ENCODE assay signal across 1 cellular context in genomic region chr11:88337342-88338222, GRCh38.
TF ChIP-seq lines count a peak whose summit lies in the region.

Gene CTSC, minus strand, starts transcription at chr11:88337736. Its CDS starts 64 bp downstream, at chr11:88337672.

TF ChIP-seq in K562, 482 proteins besides CTCF, POLR2A, EP300 and RAD21 (continued from another document and continues in another):
- TF ChIP-seq PKNOX1 (IDR thresholded peaks at IDR 0.05), result no peak
- TF ChIP-seq EHMT2 (IDR thresholded peaks at IDR 0.05), result no peak
- no peak for TF ChIP-seq ZNF76 (CRISPR knock-in tag; IDR thresholded peaks at IDR 0.05; ENCODE audit: borderline replicate concordance)
- no peak for TF ChIP-seq DPF2 (IDR thresholded peaks at IDR 0.05)
- TF ChIP-seq TEAD1 (CRISPR knock-in tag; IDR thresholded peaks at IDR 0.05), result no peak; a peak in 1 of 4 replicates
- TF ChIP-seq TRIM25 (IDR thresholded peaks at IDR 0.05; ENCODE audit: borderline replicate concordance), result no peak
- TF ChIP-seq POLR2AphosphoS5 (IDR thresholded peaks at IDR 0.05; ENCODE audit: control insufficient read depth, insufficient read depth, low read depth, low read length), result peak; percentile 95
- TF ChIP-seq BRF1 (IDR thresholded peaks at IDR 0.05; ENCODE audit: borderline replicate concordance, extremely low read depth, insufficient read length), result no peak
- no peak for TF ChIP-seq THAP7 (CRISPR knock-in tag; IDR thresholded peaks at IDR 0.05)
- peak; percentile 48; the same call in 1 of the 2 replicates for TF ChIP-seq PREB (CRISPR knock-in tag; IDR thresholded peaks at IDR 0.05)
- no peak for TF ChIP-seq BMI1 (IDR thresholded peaks at IDR 0.05; ENCODE audit: low read length)
- TF ChIP-seq ZNF311 (CRISPR knock-in tag; IDR thresholded peaks at IDR 0.05), result no peak
- no peak for TF ChIP-seq ZNF764 (CRISPR knock-in tag; IDR thresholded peaks at IDR 0.05; ENCODE audit: low read depth)
- TF ChIP-seq CREBBP (IDR thresholded peaks at IDR 0.05; ENCODE audit: low read depth, low read length), result no peak
- no peak for TF ChIP-seq ZBTB26 (CRISPR knock-in tag; IDR thresholded peaks at IDR 0.05)
- TF ChIP-seq ZNF41 (CRISPR knock-in tag; conservative IDR thresholded peaks at IDR 0.05), result no peak
- no peak for TF ChIP-seq BRD9 (IDR thresholded peaks at IDR 0.05; ENCODE audit: low read depth, partially characterized antibody)
- 0 out of 2 replicates have a peak, but pooled peaks have one; percentile 21 for TF ChIP-seq ZNF12 (CRISPR knock-in tag; IDR thresholded peaks at IDR 0.05)
- TF ChIP-seq HCFC1 (IDR thresholded peaks at IDR 0.05; ENCODE audit: low read depth, low read length), result no peak; the same call in 1 of the 2 replicates
- no peak for TF ChIP-seq ETV6 (IDR thresholded peaks at IDR 0.05; ENCODE audit: borderline replicate concordance in 1 of 2, low read depth in 2 of 2, low read length in 1 of 2)
- peak; percentile 74; the same call in 1 of the 2 replicates for TF ChIP-seq ETV6 (CRISPR knock-in tag; IDR thresholded peaks at IDR 0.05; ENCODE audit: borderline replicate concordance)
- TF ChIP-seq TCFL5 (CRISPR knock-in tag; conservative IDR thresholded peaks at IDR 0.05), result no peak
- TF ChIP-seq RBM17 (IDR thresholded peaks at IDR 0.05; ENCODE audit: borderline replicate concordance, low read depth, low read length), result no peak
- TF ChIP-seq MLLT1 (IDR thresholded peaks at IDR 0.05), result peak; percentile 14 to 68; a peak in 1 of 4 replicates
- no peak for TF ChIP-seq RHOXF2B (CRISPR knock-in tag; conservative IDR thresholded peaks at IDR 0.05)
- peak; percentile 69 for TF ChIP-seq MEF2A (IDR thresholded peaks at IDR 0.05; ENCODE audit: control insufficient read depth, low read depth, low read length)
- peak; percentile 74 for TF ChIP-seq TAF9B (IDR thresholded peaks at IDR 0.05; ENCODE audit: partially characterized antibody)
- TF ChIP-seq E2F3 (CRISPR knock-in tag; IDR thresholded peaks at IDR 0.05), result no peak
- no peak for TF ChIP-seq RBM15 (IDR thresholded peaks at IDR 0.05; ENCODE audit: insufficient read depth, low read length)
- TF ChIP-seq TCF7L2 (IDR thresholded peaks at IDR 0.05; ENCODE audit: low read depth, low read length), result no peak
- TF ChIP-seq RFX7 (CRISPR knock-in tag; IDR thresholded peaks at IDR 0.05), result no peak
- TF ChIP-seq PML (IDR thresholded peaks at IDR 0.05; ENCODE audit: low read length), result peak; percentile 85
- no peak for TF ChIP-seq GMEB1 (CRISPR knock-in tag; IDR thresholded peaks at IDR 0.05)
- TF ChIP-seq DIDO1 (tag; IDR thresholded peaks at IDR 0.05; ENCODE audit: low read depth), result no peak
- peak; percentile 63; the same call in 1 of the 2 replicates for TF ChIP-seq TRIM28 (IDR thresholded peaks at IDR 0.05)
- no peak; the same call in 1 of the 2 replicates for TF ChIP-seq ZNF431 (CRISPR knock-in tag; IDR thresholded peaks at IDR 0.05)
- peak; percentile 89 for TF ChIP-seq ZFX (CRISPR knock-in tag; IDR thresholded peaks at IDR 0.05)
- no peak for TF ChIP-seq CEBPZ (IDR thresholded peaks at IDR 0.05; ENCODE audit: borderline replicate concordance, low read depth, low read length)
- TF ChIP-seq ADNP (tag; IDR thresholded peaks at IDR 0.05), result no peak
- no peak for TF ChIP-seq XRCC3 (IDR thresholded peaks at IDR 0.05)
- TF ChIP-seq TAL1 (IDR thresholded peaks at IDR 0.05), result no peak
- TF ChIP-seq FOSL1 (tag; conservative IDR thresholded peaks at IDR 0.05), result 0 out of 2 replicates have a peak, but pooled peaks have one; percentile 21
- peak; percentile 63; the same call in 1 of the 2 replicates for TF ChIP-seq TOE1 (IDR thresholded peaks at IDR 0.05; ENCODE audit: borderline replicate concordance)
- 0 out of 2 replicates have a peak, but pooled peaks have one; percentile 76 for TF ChIP-seq TOE1 (CRISPR knock-in tag; IDR thresholded peaks at IDR 0.05; ENCODE audit: borderline replicate concordance, low read depth)
- TF ChIP-seq ZSCAN32 (CRISPR knock-in tag; IDR thresholded peaks at IDR 0.05), result no peak
- TF ChIP-seq KDM4B (IDR thresholded peaks at IDR 0.05; ENCODE audit: borderline replicate concordance in 2 of 2, low read depth in 1 of 2), result peak in 1 of 2 experiments; percentile 76; a peak in 1 of 4 replicates
- peak; percentile 33 for TF ChIP-seq MXD1 (CRISPR knock-in tag; IDR thresholded peaks at IDR 0.05; ENCODE audit: borderline replicate concordance, poor library complexity, severe bottlenecking)
- no peak; the same call in 1 of the 2 replicates for TF ChIP-seq ZBTB17 (CRISPR knock-in tag; IDR thresholded peaks at IDR 0.05)
- peak in 1 of 3 experiments; percentile 47; a peak in 1 of 6 replicates for TF ChIP-seq ZBTB11 (CRISPR knock-in tag; IDR thresholded peaks at IDR 0.05)
- no peak for TF ChIP-seq NCOR1 (IDR thresholded peaks at IDR 0.05)
